14 cellular contexts compared by ENCODE assay signal in genomic region chr12:93176166-93176565, GRCh38.
DNase-seq lines count a peak whose midpoint lies in the region; ATAC-seq and TF ChIP-seq lines count a peak whose summit lies in the region.
"Had no signal": no experiment of that assay in that cellular context is flagged by ENCODE, and none has a peak within 500 bp of the region (broad histone marks: within the 10 kb centered on the region; RNA-seq: fewer than 3 reads in every experiment).

No MANE protein-coding gene starts in this region.

- H3K9me2 ChIP-seq in hepatocyte (replicated peaks; ENCODE audit: insufficient read depth): no peaks in the 10 kb centered on the region

- H3K4me3 Mint-ChIP-seq in brain (peak overlapping the region in 1 of 5 experiments; percentile 19), nephron progenitor cell (no peak overlapping the region)
- H3K4me3 Mint-ChIP-seq: CD4-positive, alpha-beta memory T cell had no signal

- peak overlapping the region in 4 of 5 experiments; percentile 23 to 69 (median 31) for H3K27ac Mint-ChIP-seq in brain
- H3K27ac Mint-ChIP-seq in nephron progenitor cell: no peak overlapping the region
- H3K27ac Mint-ChIP-seq: CD4-positive, alpha-beta memory T cell had no signal

- no peak overlapping the region for H3K9ac ChIP-seq in smooth muscle cell (ENCODE audit: low read depth)

- H3K36me3 ChIP-seq in hepatocyte (replicated peaks; ENCODE audit: insufficient read depth, low read depth) (no peaks in the 10 kb centered on the region), smooth muscle cell (ENCODE audit: low read depth) (no peaks in the 10 kb centered on the region)
- H3K36me3 ChIP-seq: spleen had no signal

- TF ChIP-seq CTCF in brain (conservative IDR thresholded peaks at IDR 0.05) (no peak), hepatocyte (IDR thresholded peaks at IDR 0.05; ENCODE audit: poor library complexity) (no peak), smooth muscle cell (IDR thresholded peaks at IDR 0.05; ENCODE audit: borderline replicate concordance, insufficient read depth, poor library complexity, severe bottlenecking) (no peak), nephron progenitor cell (IDR thresholded peaks at IDR 0.05) (no peak)

- ATAC-seq in HG02840 (IDR thresholded peaks at IDR 0.05; ENCODE audit: low FRiP score, unreplicated experiment) (no peak), HG02763 (IDR thresholded peaks at IDR 0.05; ENCODE audit: unreplicated experiment) (no peak)
- ATAC-seq: activated CD4-positive, CD25-positive, alpha-beta regulatory T cell treated with anti-CD3 and anti-CD28 coated beads, Interleukin-2, amount 50 U/mL, for 24 hours had no signal

- H3K27me3 Mint-ChIP-seq in brain: no peaks in the 10 kb centered on the region
- H3K27me3 Mint-ChIP-seq in nephron progenitor cell (ENCODE audit: low read depth, poor library complexity): peaks cover under 1% of the 10 kb centered on the region
- H3K27me3 Mint-ChIP-seq: CD4-positive, alpha-beta memory T cell had no signal

- no peaks in the 10 kb centered on the region for H3K27me3 ChIP-seq in hepatocyte
- H3K27me3 ChIP-seq in smooth muscle cell (ENCODE audit: low read depth): no peaks in the 10 kb centered on the region
- H3K27me3 ChIP-seq: spleen had no signal

- H3K9me3 ChIP-seq in hepatocyte (ENCODE audit: low read depth): no peaks in the 10 kb centered on the region
- no peaks in the 10 kb centered on the region for H3K9me3 ChIP-seq in smooth muscle cell (replicated peaks; ENCODE audit: low read depth)
- H3K9me3 ChIP-seq: spleen had no signal

- H3F3A ChIP-seq in smooth muscle cell (ENCODE audit: low read depth): peaks cover 16% of the 10 kb centered on the region

- 41% methylated on average over 1 of the region's 1 CpG for WGBS in hepatocyte (ENCODE audit: low lambda C conversion rate, missing lambda C conversion rate)
- WGBS in smooth muscle cell (ENCODE audit: low lambda C conversion rate): 10% methylated on average over 1 of the region's 1 CpG

- DNase-seq in HT1080 (ENCODE audit: low read depth) (peak; percentile 46), hepatocyte (ENCODE audit: low spot score) (no peak), smooth muscle cell (lab: John Stamatoyannopoulos, UW; ENCODE audit: unreplicated experiment) (no peak), retina (no peak), nephron progenitor cell (no peak)
- DNase-seq: activated gamma-delta T cell; CD4-positive, alpha-beta memory T cell; NCI-H2081; SHP77; spleen had no signal

- H3K79me2 ChIP-seq in hepatocyte (no peaks in the 10 kb centered on the region), smooth muscle cell (ENCODE audit: low read depth) (no peaks in the 10 kb centered on the region)

- H3K4me2 ChIP-seq in hepatocyte (peak overlapping the region; percentile 21), smooth muscle cell (peak overlapping the region; percentile 6)

- H3K4me1 ChIP-seq in hepatocyte (ENCODE audit: insufficient read depth): peaks cover 27% of the 10 kb centered on the region
- no peaks in the 10 kb centered on the region for H3K4me1 ChIP-seq in smooth muscle cell (ENCODE audit: low read depth)

- H2AFZ ChIP-seq in hepatocyte (no peak overlapping the region), smooth muscle cell (ENCODE audit: low read depth) (no peak overlapping the region)

- H4K20me1 ChIP-seq in hepatocyte (ENCODE audit: insufficient read depth, poor library complexity, severe bottlenecking) (no peaks in the 10 kb centered on the region), smooth muscle cell (ENCODE audit: low read depth) (no peaks in the 10 kb centered on the region)

- H3K36me3 Mint-ChIP-seq in brain (no peaks in the 10 kb centered on the region), nephron progenitor cell (ENCODE audit: low read depth) (peaks cover 21% of the 10 kb centered on the region)
- H3K36me3 Mint-ChIP-seq: CD4-positive, alpha-beta memory T cell had no signal

- H3K4me1 Mint-ChIP-seq in brain (peaks cover 21% of the 10 kb centered on the region), nephron progenitor cell (peaks cover 12% of the 10 kb centered on the region)
- H3K4me1 Mint-ChIP-seq: CD4-positive, alpha-beta memory T cell had no signal

- no peak overlapping the region for H3K4me3 ChIP-seq in hepatocyte
- no peak overlapping the region for H3K4me3 ChIP-seq in smooth muscle cell
- H3K4me3 ChIP-seq: spleen had no signal

- H3K27ac ChIP-seq in hepatocyte: peak overlapping the region; percentile 92
- peak overlapping the region; percentile 58 for H3K27ac ChIP-seq in smooth muscle cell (ENCODE audit: low read depth)

- H3K9me3 Mint-ChIP-seq in brain: peaks cover 5 to 9% (median 8%) of the 10 kb centered on the region in 5 experiments
- H3K9me3 Mint-ChIP-seq in nephron progenitor cell: peaks cover 26% of the 10 kb centered on the region
- H3K9me3 Mint-ChIP-seq: CD4-positive, alpha-beta memory T cell had no signal
